33 cellular contexts compared by ENCODE assay signal in genomic region chr7:153406486-153406872, GRCh38.
"Had no signal": no experiment of that assay in that cellular context is flagged by ENCODE, and none has a peak within 500 bp of the region (broad histone marks: within the 10 kb centered on the region; RNA-seq: fewer than 3 reads in every experiment).

No MANE protein-coding gene starts in this region.

- H3K4me1 ChIP-seq: adrenal gland, body of pancreas had no signal

- FAIRE-seq: colon had no signal

- H3K4me1 Mint-ChIP-seq: activated B cell treated with CpG ODN at 0.5 μM for 24 hours; activated naive CD4-positive, alpha-beta T cell treated with anti-CD3 and anti-CD28 coated beads, Interleukin-2, amount 50 U/mL, for 24 hours; activated naive CD8-positive, alpha-beta T cell treated with anti-CD3 and anti-CD28 coated beads for 36 hours; activated naive CD8-positive, alpha-beta T cell treated with anti-CD3 and anti-CD28 coated beads, Interleukin-2, amount 50 U/mL, for 24 hours; T-helper 17 cell had no signal

- DNase-seq: activated B cell treated with CpG ODN at 0.5 μM for 24 hours; activated CD4-positive, alpha-beta T cell treated with anti-CD3 and anti-CD28 coated beads for 48 hours; activated CD4-positive, alpha-beta T cell treated with anti-CD3 and anti-CD28 coated beads, Interleukin-2, amount 50 U/mL, for 1 hour; activated CD4-positive, alpha-beta T cell treated with anti-CD3 and anti-CD28 coated beads, Interleukin-2, amount 50 U/mL, for 48 hours; activated CD8-positive, alpha-beta memory T cell treated with anti-CD3 and anti-CD28 coated beads for 24 hours; activated CD8-positive, alpha-beta T cell treated with anti-CD3 and anti-CD28 coated beads for 36 hours; activated effector memory CD4-positive, alpha-beta T cell treated with anti-CD3 and anti-CD28 coated beads, Interleukin-2, amount 50 U/mL, for 16 hours; activated naive CD4-positive, alpha-beta T cell treated with anti-CD3 and anti-CD28 coated beads for 36 hours; activated naive CD8-positive, alpha-beta T cell treated with anti-CD3 and anti-CD28 coated beads for 36 hours; activated naive CD8-positive, alpha-beta T cell treated with anti-CD3 and anti-CD28 coated beads, Interleukin-2, amount 50 U/mL, for 24 hours; activated T-cell treated with anti-CD3 and anti-CD28 coated beads, Interleukin-2, amount 50 U/mL, for 48 hours; adrenal gland; amygdala; aorta; body of pancreas; caudate nucleus; cortex of kidney; dermis blood vessel endothelial cell; effector CD4-positive, alpha-beta T cell; effector memory CD8-positive, alpha-beta T cell; erythroblast; foreskin melanocyte; head of caudate nucleus; T-helper 17 cell; T1000; WERI-Rb-1 had no signal

- H3K4me3 Mint-ChIP-seq: activated B cell treated with CpG ODN at 0.5 μM for 24 hours; activated CD8-positive, alpha-beta T cell treated with anti-CD3 and anti-CD28 coated beads for 36 hours; activated naive CD4-positive, alpha-beta T cell treated with anti-CD3 and anti-CD28 coated beads for 36 hours; activated naive CD4-positive, alpha-beta T cell treated with anti-CD3 and anti-CD28 coated beads, Interleukin-2, amount 50 U/mL, for 24 hours; activated naive CD8-positive, alpha-beta T cell treated with anti-CD3 and anti-CD28 coated beads for 36 hours; activated naive CD8-positive, alpha-beta T cell treated with anti-CD3 and anti-CD28 coated beads, Interleukin-2, amount 50 U/mL, for 24 hours; activated T-helper 1 cell treated with anti-CD3 and anti-CD28 coated beads, Interleukin-12 subunit alpha, Interleukin-12 subunit beta, Interleukin-2, Interleukin-4 antibody, amounts not matched to agents 30 ng/mL and 10 ng/mL and 1 ng/mL, durations not matched to agents 14 hours and 24 hours and 36 hours; effector memory CD8-positive, alpha-beta T cell; T-helper 17 cell; T-helper 2 cell treated with Interferon-gamma antibody and Interleukin-4, amounts not matched to agents 5 μg/mL and 100 μg/mL, for 36 hours had no signal

- ATAC-seq: activated CD4-positive, CD25-positive, alpha-beta regulatory T cell treated with anti-CD3 and anti-CD28 coated beads, Interleukin-2, amount 50 U/mL, for 24 hours; activated CD8-positive, alpha-beta T cell treated with anti-CD3 and anti-CD28 coated beads for 36 hours; activated naive CD8-positive, alpha-beta T cell treated with anti-CD3 and anti-CD28 coated beads, Interleukin-2, amount 50 U/mL, for 24 hours; body of pancreas; effector memory CD8-positive, alpha-beta T cell; T-helper 17 cell had no signal

- H3K27ac ChIP-seq: adrenal gland, body of pancreas, esophagus muscularis mucosa, WERI-Rb-1 had no signal

- H3K36me3 Mint-ChIP-seq: activated naive CD4-positive, alpha-beta T cell treated with anti-CD3 and anti-CD28 coated beads, Interleukin-2, amount 50 U/mL, for 24 hours; activated naive CD8-positive, alpha-beta T cell treated with anti-CD3 and anti-CD28 coated beads for 36 hours had no signal

- H3K27me3 ChIP-seq: adrenal gland, body of pancreas, esophagus muscularis mucosa had no signal

- H3K9me3 Mint-ChIP-seq: activated naive CD4-positive, alpha-beta T cell treated with anti-CD3 and anti-CD28 coated beads for 36 hours; activated naive CD8-positive, alpha-beta T cell treated with anti-CD3 and anti-CD28 coated beads for 36 hours had no signal

- H3K36me3 ChIP-seq: adrenal gland, esophagus muscularis mucosa, WERI-Rb-1 had no signal

- H3K27ac Mint-ChIP-seq: activated B cell treated with CpG ODN at 0.5 μM for 24 hours; activated CD8-positive, alpha-beta T cell treated with anti-CD3 and anti-CD28 coated beads for 36 hours; activated naive CD4-positive, alpha-beta T cell treated with anti-CD3 and anti-CD28 coated beads for 36 hours; activated naive CD4-positive, alpha-beta T cell treated with anti-CD3 and anti-CD28 coated beads, Interleukin-2, amount 50 U/mL, for 24 hours; activated naive CD8-positive, alpha-beta T cell treated with anti-CD3 and anti-CD28 coated beads for 36 hours; activated naive CD8-positive, alpha-beta T cell treated with anti-CD3 and anti-CD28 coated beads, Interleukin-2, amount 50 U/mL, for 24 hours; activated T-helper 1 cell treated with anti-CD3 and anti-CD28 coated beads, Interleukin-12 subunit alpha, Interleukin-12 subunit beta, Interleukin-2, Interleukin-4 antibody, amounts not matched to agents 30 ng/mL and 10 ng/mL and 1 ng/mL, durations not matched to agents 14 hours and 24 hours and 36 hours; activated T-helper 2 cell treated with anti-CD3 and anti-CD28 coated beads, Interferon-gamma antibody, Interleukin-2, Interleukin-4, amounts not matched to agents 10 μg/mL and 5 μg/mL and 100 μg/mL, durations not matched to agents 14 hours and 24 hours and 36 hours; effector memory CD8-positive, alpha-beta T cell; T-helper 17 cell; T-helper 2 cell treated with Interferon-gamma antibody and Interleukin-4, amounts not matched to agents 5 μg/mL and 100 μg/mL, for 36 hours had no signal

- H3K9me3 ChIP-seq: adrenal gland, esophagus muscularis mucosa had no signal

- H3K4me3 ChIP-seq: adrenal gland, body of pancreas, esophagus muscularis mucosa had no signal

- H3K27me3 Mint-ChIP-seq: activated B cell treated with CpG ODN at 0.5 μM for 24 hours; activated CD8-positive, alpha-beta T cell treated with anti-CD3 and anti-CD28 coated beads for 36 hours; activated naive CD4-positive, alpha-beta T cell treated with anti-CD3 and anti-CD28 coated beads, Interleukin-2, amount 50 U/mL, for 24 hours; activated naive CD8-positive, alpha-beta T cell treated with anti-CD3 and anti-CD28 coated beads for 36 hours; activated naive CD8-positive, alpha-beta T cell treated with anti-CD3 and anti-CD28 coated beads, Interleukin-2, amount 50 U/mL, for 24 hours; effector memory CD8-positive, alpha-beta T cell; T-helper 17 cell had no signal
